ENCODE assay signal across 8 cellular contexts in genomic region chr12:68331500-68331868, GRCh38. TPM values are rescaled to one million over a fixed set of nuclear protein-coding genes. Genes with fewer than 3 reads are reported as not detected.
A peak's percentile ranks its signal among the peaks of the same experiment; 100 is the strongest.
DNase-seq lines count a peak whose midpoint lies in the region; ATAC-seq and TF ChIP-seq lines count a peak whose summit lies in the region.

No MANE protein-coding gene starts in this region.

- TF ChIP-seq CTCF in KMS-11 (conservative IDR thresholded peaks at IDR 0.05; ENCODE audit: low read depth, low read length) (no peak), choroid plexus epithelial cell (conservative IDR thresholded peaks at IDR 0.05; ENCODE audit: low read depth, low read length) (no peak), natural killer cell (IDR thresholded peaks at IDR 0.05) (no peak)

- no peaks in the 10 kb centered on the region for H4K20me1 ChIP-seq in BLaER1 treated with 17β-estradiol and CSF1 and Interleukin-3, amounts not matched to agents 10 nM and 100 nM
- H4K20me1 ChIP-seq in KMS-11 (ENCODE audit: insufficient read depth): no peaks in the 10 kb centered on the region

- H3K36me3 ChIP-seq in BLaER1 treated with 17β-estradiol and CSF1 and Interleukin-3, amounts not matched to agents 10 nM and 100 nM: peaks cover 0 to 30% (median 9%) of the 10 kb centered on the region in 11 experiments; a peak in 10 of 22 replicates
- no peaks in the 10 kb centered on the region for H3K36me3 ChIP-seq in KMS-11 (ENCODE audit: insufficient read depth)

- DNase-seq in choroid plexus epithelial cell (ENCODE audit: low read depth) (no peak), natural killer cell (no peak), iPS-NIHi11 (ENCODE audit: low spot score) (no peak), middle frontal gyrus (ENCODE audit: extremely low spot score, low spot score) (no peak), iPS-NIHi7 (ENCODE audit: extremely low spot score) (no peak)

- peak overlapping the region; percentile 89 for H3K4me3 Mint-ChIP-seq in natural killer cell

- H3K9me3 ChIP-seq in BLaER1 treated with 17β-estradiol and CSF1 and Interleukin-3, amounts not matched to agents 10 nM and 100 nM (replicated peaks in 1 of 11): no peaks in the 10 kb centered on the region

- H3K27ac ChIP-seq in BLaER1 treated with 17β-estradiol and CSF1 and Interleukin-3, amounts not matched to agents 10 nM and 100 nM: peak overlapping the region in 10 of 11 experiments; percentile 58 to 84 (median 72); a peak in 16 of 22 replicates
- no peak overlapping the region for H3K27ac ChIP-seq in KMS-11

- peak overlapping the region; percentile 86 to 91 for H3K27ac Mint-ChIP-seq in natural killer cell

- peaks cover 44 to 57% of the 10 kb centered on the region in 2 donors for H3K4me1 Mint-ChIP-seq in natural killer cell

- no peaks in the 10 kb centered on the region for H3K9me3 Mint-ChIP-seq in natural killer cell

- peak overlapping the region; percentile 69 to 86 (median 82) for H3K9ac ChIP-seq in BLaER1 treated with 17β-estradiol and CSF1 and Interleukin-3, amounts not matched to agents 10 nM and 100 nM
- H3K9ac ChIP-seq in KMS-11: peak overlapping the region; percentile 47; the same call in 1 of the 2 replicates

- H3K27me3 ChIP-seq in BLaER1 treated with 17β-estradiol and CSF1 and Interleukin-3, amounts not matched to agents 10 nM and 100 nM: no peaks in the 10 kb centered on the region
- no peaks in the 10 kb centered on the region for H3K27me3 ChIP-seq in KMS-11 (ENCODE audit: insufficient read depth, low read depth)

- peak overlapping the region; percentile 66 to 84 (median 79) for H3K4me3 ChIP-seq in BLaER1 treated with 17β-estradiol and CSF1 and Interleukin-3, amounts not matched to agents 10 nM and 100 nM
- H3K4me3 ChIP-seq in KMS-11 (IDR thresholded peaks at IDR 0.05; ENCODE audit: insufficient read depth, low read depth, low read length) (no peak overlapping the region), choroid plexus epithelial cell (ENCODE audit: low read depth, low read length) (peak overlapping the region; percentile 89)

- H3K36me3 Mint-ChIP-seq in natural killer cell: peaks cover 1% of the 10 kb centered on the region

- H3K79me2 ChIP-seq in KMS-11 (ENCODE audit: insufficient read depth, low read depth): no peaks in the 10 kb centered on the region

- peak overlapping the region; percentile 67 to 96 (median 90) for H3K4me2 ChIP-seq in BLaER1 treated with 17β-estradiol and CSF1 and Interleukin-3, amounts not matched to agents 10 nM and 100 nM
- peak overlapping the region; percentile 88 for H3K4me2 ChIP-seq in KMS-11

- intact Hi-C loops in natural killer cell (cut with micrococcal nuclease): loop anchor here (5.0 kb wide), 1 partner anchor 89 kb away; no protein-coding TSS in a partner anchor

- no peaks in the 10 kb centered on the region for H3K27me3 Mint-ChIP-seq in natural killer cell (ENCODE audit: low read depth in 2 of 2)

- ATAC-seq in natural killer cell (no peak), HG03280 (IDR thresholded peaks at IDR 0.05; ENCODE audit: unreplicated experiment) (no peak)

- peak overlapping the region; percentile 91 for H2AFZ ChIP-seq in KMS-11 (ENCODE audit: low read depth)

- H3K4me1 ChIP-seq in BLaER1 treated with 17β-estradiol and CSF1 and Interleukin-3, amounts not matched to agents 10 nM and 100 nM: peaks cover 36 to 59% (median 47%) of the 10 kb centered on the region in 10 experiments
- peaks cover 12% of the 10 kb centered on the region for H3K4me1 ChIP-seq in KMS-11 (ENCODE audit: low read depth, poor library complexity, severe bottlenecking)

RNA-seq across cellular contexts. Expression of gene MDM1, which starts 0.7 kb away (rescaled TPM):
- 10 to 100 TPM; 21.3 to 36.2 (median 26.5) TPM for total RNA-seq in natural killer cell
